8 cellular contexts compared by ENCODE assay signal in the genomic region with DNA sequence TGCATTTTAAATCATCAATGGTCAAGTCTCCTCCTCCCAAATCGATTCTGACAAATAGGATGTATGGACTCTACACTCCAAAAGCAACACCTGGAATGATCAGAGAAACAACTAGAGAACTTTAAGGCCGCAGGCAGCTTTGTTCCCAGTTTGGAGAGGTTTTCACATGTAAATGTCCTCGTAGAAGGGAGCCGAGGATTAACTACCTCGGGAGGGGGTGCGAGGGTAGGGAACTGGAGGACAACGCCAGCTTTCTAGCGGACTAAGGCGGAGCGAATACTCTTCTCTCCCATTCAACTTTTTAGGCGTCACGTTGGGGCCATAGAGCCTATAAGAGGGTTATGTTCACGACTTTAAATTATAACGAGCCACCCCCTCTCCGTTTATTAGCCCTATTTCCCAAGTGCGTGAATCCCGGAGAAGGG. TPM values are rescaled to one million over a fixed set of nuclear protein-coding genes. Genes with fewer than 3 reads are reported as not detected.
A peak's percentile ranks its signal among the peaks of the same experiment; 100 is the strongest.
DNase-seq lines count a peak whose midpoint lies in the region; ATAC-seq and TF ChIP-seq lines count a peak whose summit lies in the region.

No MANE protein-coding gene starts in this region.

- DNase-seq in ELR (ENCODE audit: low read depth) (peak; percentile 36), SJCRH30 (peak; percentile 14 to 47), erythroblast (lab: John Stamatoyannopoulos, UW) (peak; percentile 55 to 72), natural killer cell (no peak), EL (no peak), occipital lobe (lab: John Stamatoyannopoulos, UW) (no peak)

- H3K27me3 Mint-ChIP-seq in natural killer cell (ENCODE audit: low read depth in 2 of 2): no peaks in the 10 kb centered on the region

- TF ChIP-seq POLR2A in erythroblast (IDR thresholded peaks at IDR 0.05; ENCODE audit: low read length): no peak

- H3K27ac ChIP-seq in 22Rv1: peak overlapping the region; percentile 86
- peak overlapping the region; percentile 79 for H3K27ac ChIP-seq in SJCRH30

- ATAC-seq in natural killer cell (no peak), HG02970 (IDR thresholded peaks at IDR 0.05; ENCODE audit: low FRiP score, unreplicated experiment) (no peak)

- H3K36me3 Mint-ChIP-seq in natural killer cell: no peaks in the 10 kb centered on the region

- peaks cover 18% of the 10 kb centered on the region for H3K4me1 ChIP-seq in SJCRH30

- peaks cover 4 to 17% of the 10 kb centered on the region in 2 donors for H3K4me1 Mint-ChIP-seq in natural killer cell

- no peaks in the 10 kb centered on the region for H3K9me3 Mint-ChIP-seq in natural killer cell

- H3K4me3 Mint-ChIP-seq in natural killer cell: peak overlapping the region; percentile 84

- H3K36me3 ChIP-seq in SJCRH30: peaks cover 10% of the 10 kb centered on the region

- no peak overlapping the region for H3K27ac Mint-ChIP-seq in natural killer cell

- no peaks in the 10 kb centered on the region for H3K27me3 ChIP-seq in SJCRH30

- H3K4me3 ChIP-seq in SJCRH30: peak overlapping the region; percentile 97

- H3K9me3 ChIP-seq in SJCRH30 (replicated peaks): no peaks in the 10 kb centered on the region

- no peak for TF ChIP-seq CTCF in 22Rv1 (IDR thresholded peaks at IDR 0.05)
- TF ChIP-seq CTCF in natural killer cell (IDR thresholded peaks at IDR 0.05): no peak

- intact Hi-C loops in natural killer cell (cut with micrococcal nuclease): loop anchor here (1.0 to 5.0 kb wide), 2 partner anchors 71 to 882 kb away; a partner anchor contains a TSS

RNA-seq across cellular contexts. Expression of a gene that starts 1.2 kb away (rescaled TPM):
- 25.1 and 32.7 TPM in 2 replicates for total RNA-seq in SJCRH30 (2014; rRNA removed; shearing (Covaris generic))
- total RNA-seq in natural killer cell: 100 to 1,000 TPM in 2 of 3 donors, 10 to 100 TPM in 1; 93.2 to 109 (median 101) TPM
- total RNA-seq in occipital lobe: 5.5 TPM

Comparison
In these comparisons a context has a peak if more than half of its experiments do, and no peak if none do; other contexts are left out.
1. DNase-seq: peak in ELR (single experiment), SJCRH30 (2 of 2) and erythroblast (2 of 2); none in natural killer cell (single experiment), EL (single experiment) and occipital lobe (single experiment).